23 cellular contexts compared by ENCODE assay signal in genomic region chr18:14943967-14944636, GRCh38.
"Had no signal": no experiment of that assay in that cellular context is flagged by ENCODE, and none has a peak within 500 bp of the region (broad histone marks: within the 10 kb centered on the region; RNA-seq: fewer than 3 reads in every experiment).

No MANE protein-coding gene starts in this region.

- H3K36me3 ChIP-seq: left lung, neural progenitor cell, prostate gland, stomach, suprapubic skin, tibial nerve, uterus had no signal

- H2AFZ ChIP-seq: neural progenitor cell had no signal

- ATAC-seq: foreskin keratinocyte; left lung; naive thymus-derived CD8-positive, alpha-beta T cell had no signal

- H3K27me3 Mint-ChIP-seq: activated naive CD8-positive, alpha-beta T cell treated with anti-CD3 and anti-CD28 coated beads, Interleukin-2, amount 10 ng/mL, durations not matched to agents 7 days and 5 days; naive thymus-derived CD8-positive, alpha-beta T cell had no signal

- H3K9me3 Mint-ChIP-seq: activated naive CD4-positive, alpha-beta T cell treated with anti-CD3 and anti-CD28 coated beads for 36 hours; activated naive CD8-positive, alpha-beta T cell treated with anti-CD3 and anti-CD28 coated beads, Interleukin-2, amount 10 ng/mL, durations not matched to agents 7 days and 5 days; naive thymus-derived CD8-positive, alpha-beta T cell had no signal

- H3K27ac ChIP-seq: foreskin keratinocyte, left lung, neural progenitor cell, prostate gland, stomach, suprapubic skin, tibial nerve, uterus had no signal

- H3K27me3 ChIP-seq: foreskin keratinocyte, left lung, neural progenitor cell, stomach, suprapubic skin, tibial nerve, uterus had no signal

- DNase-seq: activated CD4-positive, alpha-beta T cell treated with anti-CD3 and anti-CD28 coated beads for 1 hour; activated CD4-positive, alpha-beta T cell treated with anti-CD3 and anti-CD28 coated beads, Interleukin-2, amount 50 U/mL, for 4 hours; activated effector memory CD4-positive, alpha-beta T cell treated with Interleukin-2 at 50 U/mL for 16 hours; activated naive CD4-positive, alpha-beta T cell treated with anti-CD3 and anti-CD28 coated beads for 36 hours; activated naive CD8-positive, alpha-beta T cell treated with anti-CD3 and anti-CD28 coated beads, Interleukin-2, amount 10 ng/mL, durations not matched to agents 7 days and 5 days; activated T-cell treated with anti-CD3 and anti-CD28 coated beads, Interleukin-2, amount 50 U/mL, for 48 hours; amniotic stem cell; cerebellar nuclear complex; effector CD4-positive, alpha-beta T cell; foreskin keratinocyte; immature natural killer cell; kidney glomerular epithelial cell; left lung; naive thymus-derived CD8-positive, alpha-beta T cell; stimulated activated CD4-positive, alpha-beta T cell treated with anti-CD3 and anti-CD28 coated beads, Interleukin-12 subunit alpha, Interleukin-12 subunit beta, amount 100 ng/mL, for 4 hours; stomach; uterus had no signal

- H3K4me2 ChIP-seq: neural progenitor cell had no signal

- H3K27ac Mint-ChIP-seq: activated naive CD4-positive, alpha-beta T cell treated with anti-CD3 and anti-CD28 coated beads for 36 hours; activated naive CD8-positive, alpha-beta T cell treated with anti-CD3 and anti-CD28 coated beads, Interleukin-2, amount 10 ng/mL, durations not matched to agents 7 days and 5 days; immature natural killer cell; mesothelial cell of epicardium; neural progenitor cell had no signal

- H3K4me3 Mint-ChIP-seq: activated naive CD4-positive, alpha-beta T cell treated with anti-CD3 and anti-CD28 coated beads for 36 hours; activated naive CD8-positive, alpha-beta T cell treated with anti-CD3 and anti-CD28 coated beads, Interleukin-2, amount 10 ng/mL, durations not matched to agents 7 days and 5 days; immature natural killer cell; mesothelial cell of epicardium; naive thymus-derived CD8-positive, alpha-beta T cell; neural progenitor cell had no signal

- H3K36me3 Mint-ChIP-seq: activated naive CD8-positive, alpha-beta T cell treated with anti-CD3 and anti-CD28 coated beads, Interleukin-2, amount 10 ng/mL, durations not matched to agents 7 days and 5 days; immature natural killer cell; mesothelial cell of epicardium; naive thymus-derived CD8-positive, alpha-beta T cell; neural progenitor cell had no signal

- H3K4me1 ChIP-seq: foreskin keratinocyte, left lung, neural progenitor cell, prostate gland, stomach, suprapubic skin, tibial nerve, uterus had no signal

- H3K4me1 Mint-ChIP-seq: activated naive CD8-positive, alpha-beta T cell treated with anti-CD3 and anti-CD28 coated beads, Interleukin-2, amount 10 ng/mL, durations not matched to agents 7 days and 5 days; immature natural killer cell; mesothelial cell of epicardium; naive thymus-derived CD8-positive, alpha-beta T cell; neural progenitor cell had no signal

- H3K4me3 ChIP-seq: left lung, lung, neural progenitor cell, prostate gland, stomach, suprapubic skin, tibial nerve, uterus had no signal
